Comparison of ENCODE assay signal across 9 cellular contexts in the genomic region with DNA sequence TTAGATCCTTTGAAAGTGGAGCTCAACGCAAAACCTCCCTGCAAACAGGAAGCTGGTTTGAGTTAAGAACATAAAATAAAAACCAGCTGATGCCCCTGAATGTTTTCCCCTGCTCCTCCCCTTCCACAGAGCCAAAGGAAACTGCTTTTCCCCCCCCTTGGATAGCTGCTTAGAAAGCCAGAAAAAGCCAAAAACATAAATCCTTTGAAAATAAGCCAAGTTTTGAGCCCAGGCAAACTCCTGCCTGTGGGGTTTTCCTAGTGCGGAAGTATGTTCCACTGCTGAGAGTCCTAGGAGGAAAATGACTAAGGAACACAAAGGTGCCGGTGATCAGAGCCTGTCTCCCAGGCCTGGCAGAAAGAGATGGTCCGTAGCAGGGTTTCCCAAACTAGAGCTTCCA. TPM values are rescaled to one million over a fixed set of nuclear protein-coding genes. Genes with fewer than 3 reads are reported as not detected.
DNase-seq lines count a peak whose midpoint lies in the region; ATAC-seq and TF ChIP-seq lines count a peak whose summit lies in the region.
"Had no signal": no experiment of that assay in that cellular context is flagged by ENCODE, and none has a peak within 500 bp of the region (broad histone marks: within the 10 kb centered on the region; RNA-seq: fewer than 3 reads in every experiment).

No MANE protein-coding gene starts in this region.

- no peaks in the 10 kb centered on the region for H3K36me3 ChIP-seq in SJSA1
- H3K36me3 ChIP-seq in naive thymus-derived CD4-positive, alpha-beta T cell (ENCODE audit: control insufficient read depth in 2 of 3, insufficient read depth in 3 of 3, low read length in 3 of 3), result peaks cover 0 to 23% (median 0%) of the 10 kb centered on the region in 3 experiments

- peak; percentile 85 for DNase-seq in AG09319 (ENCODE audit: extremely low read depth, low read depth)
- peak in 1 of 2 experiments; percentile 30 for DNase-seq in SJSA1 (ENCODE audit: low read depth in 1 of 2, low spot score in 2 of 2)
- peak; percentile 89 for DNase-seq in fibroblast of mammary gland (ENCODE audit: low read depth)
- peak; percentile 51 for DNase-seq in renal cortical epithelial cell (ENCODE audit: low read depth)
- no peak for DNase-seq in naive thymus-derived CD4-positive, alpha-beta T cell
- DNase-seq in head of caudate nucleus, result no peak
- no peak for DNase-seq in DMS79 (lab: John Stamatoyannopoulos, UW)
- DNase-seq: SW 1271 had no signal

- intact Hi-C loops in naive thymus-derived CD4-positive, alpha-beta T cell (cut with micrococcal nuclease), result no loop called here
- intact Hi-C loops in head of caudate nucleus (cut with DNase I), result no loop called here

- TF ChIP-seq CTCF in AG09319 (IDR thresholded peaks at IDR 0.05; ENCODE audit: low read depth, low read length), result no peak
- no peak for TF ChIP-seq CTCF in fibroblast of mammary gland (conservative IDR thresholded peaks at IDR 0.05; ENCODE audit: control insufficient read depth, insufficient read depth, low read depth, low read length)

- H3K36me3 Mint-ChIP-seq in naive thymus-derived CD4-positive, alpha-beta T cell, result peaks cover 0 to 21% (median 9%) of the 10 kb centered on the region in 5 donors

- H3K4me3 Mint-ChIP-seq in naive thymus-derived CD4-positive, alpha-beta T cell, result peak overlapping the region in 2 of 10 donors; percentile 27 to 33

- peaks cover 26 to 50% (median 38%) of the 10 kb centered on the region in 7 donors for H3K4me1 Mint-ChIP-seq in naive thymus-derived CD4-positive, alpha-beta T cell

- no peak for ATAC-seq in naive thymus-derived CD4-positive, alpha-beta T cell
- ATAC-seq in HG03097 (IDR thresholded peaks at IDR 0.05; ENCODE audit: low FRiP score, unreplicated experiment), result no peak

- no peaks in the 10 kb centered on the region for H3K9me3 Mint-ChIP-seq in naive thymus-derived CD4-positive, alpha-beta T cell

- H3K27me3 ChIP-seq in SJSA1 (replicated peaks), result no peaks in the 10 kb centered on the region
- no peaks in the 10 kb centered on the region for H3K27me3 ChIP-seq in naive thymus-derived CD4-positive, alpha-beta T cell (ENCODE audit: control insufficient read depth in 2 of 2, insufficient read depth in 2 of 2, low read length in 2 of 2)

- CTCF ChIA-PET in naive thymus-derived CD4-positive, alpha-beta T cell (lab: Charles Lee), result interaction anchor here (0.5 to 2.7 kb wide), 4 partner anchors 13 to 23 kb away, joined by 3 to 8 read pairs (median 6); partner anchors contain the start of gene MAPKBP1

- POLR2A ChIA-PET in naive thymus-derived CD4-positive, alpha-beta T cell (lab: Charles Lee), result interaction anchor here (1.1 kb wide), 1 partner anchor 22 kb away, joined by 5 read pairs; the partner anchor contains the start of gene MAPKBP1

- peak overlapping the region in 4 of 9 donors; percentile 3 to 75 (median 63) for H3K27ac Mint-ChIP-seq in naive thymus-derived CD4-positive, alpha-beta T cell

- peaks cover 30% of the 10 kb centered on the region for H3K4me1 ChIP-seq in SJSA1 (replicated peaks)
- peaks cover 0 to under 1% of the 10 kb centered on the region in 2 donors for H3K4me1 ChIP-seq in naive thymus-derived CD4-positive, alpha-beta T cell (ENCODE audit: control insufficient read depth in 2 of 2, insufficient read depth in 2 of 2, low read length in 2 of 2)

- H3K27ac ChIP-seq in SJSA1, result peak overlapping the region; percentile 5; the same call in 1 of the 2 replicates
- no peak overlapping the region for H3K27ac ChIP-seq in naive thymus-derived CD4-positive, alpha-beta T cell (ENCODE audit: low read depth, low read length)

- no peaks in the 10 kb centered on the region for H3K27me3 Mint-ChIP-seq in naive thymus-derived CD4-positive, alpha-beta T cell

- no peaks in the 10 kb centered on the region for H3K9me3 ChIP-seq in SJSA1 (replicated peaks)
- H3K9me3 ChIP-seq in naive thymus-derived CD4-positive, alpha-beta T cell (ENCODE audit: control insufficient read depth in 2 of 3, low read length in 3 of 3), result no peaks in the 10 kb centered on the region

- no peak overlapping the region for H3K4me3 ChIP-seq in SJSA1
- no peak overlapping the region for H3K4me3 ChIP-seq in fibroblast of mammary gland (ENCODE audit: control insufficient read depth, low read depth, low read length)
- H3K4me3 ChIP-seq in naive thymus-derived CD4-positive, alpha-beta T cell (ENCODE audit: low read length), result no peak overlapping the region

RNA-seq across cellular contexts. Expression of gene MAPKBP1, which starts 22.2 kb away (rescaled TPM):
- total RNA-seq in SJSA1 (2014; rRNA removed; shearing (Covaris generic)), result 5.3 and 12.9 TPM in 2 replicates
- total RNA-seq in renal cortical epithelial cell, result 8.9 and 18.9 TPM in 2 replicates
- total RNA-seq in naive thymus-derived CD4-positive, alpha-beta T cell, result 10 to 100 TPM; 36.5 to 44.7 (median 41.1) TPM
- polyA plus RNA-seq in naive thymus-derived CD4-positive, alpha-beta T cell, result 1 to 10 TPM; 3.0 to 4.3 TPM

RNA-seq across cellular contexts. Expression of gene JMJD7, which starts 31.4 kb away (rescaled TPM):
- total RNA-seq in SJSA1 (2014; rRNA removed; shearing (Covaris generic)), result 7.1 and 9.4 TPM in 2 replicates
- 4.4 and 6.6 TPM in 2 replicates for total RNA-seq in renal cortical epithelial cell
- 10 to 100 TPM; 25.3 to 83.7 (median 52.1) TPM for total RNA-seq in naive thymus-derived CD4-positive, alpha-beta T cell
- 10 to 100 TPM; 22.4 to 28.6 TPM for polyA plus RNA-seq in naive thymus-derived CD4-positive, alpha-beta T cell

RNA-seq across cellular contexts. Expression of gene PLA2G4B, which starts 42.2 kb away (rescaled TPM):
- total RNA-seq in SJSA1 (2014; rRNA removed; shearing (Covaris generic)), result 2.2 and 2.7 TPM in 2 replicates
- 0.52 and 0.80 TPM in 2 replicates for total RNA-seq in renal cortical epithelial cell
- total RNA-seq in naive thymus-derived CD4-positive, alpha-beta T cell, result 10 to 100 TPM; 21.1 to 69.9 (median 33.9) TPM
- polyA plus RNA-seq in naive thymus-derived CD4-positive, alpha-beta T cell, result 1 to 10 TPM in 1 of 2 donors, under 1 TPM in 1; 0.98 to 2.3 TPM

Comparison
In these comparisons a context has a peak if more than half of its experiments do, and no peak if none do; other contexts are left out.
1. DNase-seq: peak in AG09319 (single experiment), fibroblast of mammary gland (single experiment) and renal cortical epithelial cell (single experiment); none in naive thymus-derived CD4-positive, alpha-beta T cell (0 of 9), head of caudate nucleus (0 of 42) and DMS79 (single experiment).